Comparison of ENCODE assay signal across 1 cellular context in genomic region chr5:160105686-160106085, GRCh38.
TF ChIP-seq lines count a peak whose summit lies in the region.

No MANE protein-coding gene starts in this region.

TF ChIP-seq in SK-N-SH, 30 proteins besides CTCF, POLR2A, EP300 and RAD21 (continued from another document):
- no peak for TF ChIP-seq REST (IDR thresholded peaks at IDR 0.05; ENCODE audit: low read depth, low read length)
- TF ChIP-seq ELF1 (IDR thresholded peaks at IDR 0.05), result no peak
- no peak for TF ChIP-seq SIN3A (IDR thresholded peaks at IDR 0.05; ENCODE audit: borderline replicate concordance, low read depth, low read length)
- TF ChIP-seq GATA2 (CRISPR knock-in tag; IDR thresholded peaks at IDR 0.05), result no peak
- TF ChIP-seq RXRA (IDR thresholded peaks at IDR 0.05; ENCODE audit: borderline replicate concordance, low read depth), result no peak
TF ChIP-seq in SK-N-SH: peak in this region for 0.
